In genomic region chr10:104913390-104913789, GRCh38 we compare ENCODE assay signal across 1 cellular context.
TF ChIP-seq lines count a peak whose summit lies in the region.

No MANE protein-coding gene starts in this region.

TF ChIP-seq in HepG2, 621 proteins besides CTCF, POLR2A, EP300 and RAD21 (continued from another document):
- TF ChIP-seq, protein P1, sequence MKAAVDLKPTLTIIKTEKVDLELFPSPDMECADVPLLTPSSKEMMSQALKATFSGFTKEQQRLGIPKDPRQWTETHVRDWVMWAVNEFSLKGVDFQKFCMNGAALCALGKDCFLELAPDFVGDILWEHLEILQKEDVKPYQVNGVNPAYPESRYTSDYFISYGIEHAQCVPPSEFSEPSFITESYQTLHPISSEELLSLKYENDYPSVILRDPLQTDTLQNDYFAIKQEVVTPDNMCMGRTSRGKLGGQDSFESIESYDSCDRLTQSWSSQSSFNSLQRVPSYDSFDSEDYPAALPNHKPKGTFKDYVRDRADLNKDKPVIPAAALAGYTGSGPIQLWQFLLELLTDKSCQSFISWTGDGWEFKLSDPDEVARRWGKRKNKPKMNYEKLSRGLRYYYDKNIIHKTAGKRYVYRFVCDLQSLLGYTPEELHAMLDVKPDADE (CRISPR knock-in tag; IDR thresholded peaks at IDR 0.05) = no peak
